10 cellular contexts compared by ENCODE assay signal in genomic region chr5:145854651-145855258, GRCh38. TPM values are rescaled to one million over a fixed set of nuclear protein-coding genes. Genes with fewer than 3 reads are reported as not detected.
DNase-seq lines count a peak whose midpoint lies in the region; ATAC-seq, FAIRE-seq and TF ChIP-seq lines count a peak whose summit lies in the region.
"Had no signal": no experiment of that assay in that cellular context is flagged by ENCODE, and none has a peak within 500 bp of the region (broad histone marks: within the 10 kb centered on the region; RNA-seq: fewer than 3 reads in every experiment).

No MANE protein-coding gene starts in this region.

- TF ChIP-seq RAD21 in SK-N-SH (IDR thresholded peaks at IDR 0.05; ENCODE audit: low read length): no peak

- H3K4me1 ChIP-seq in left ventricle myocardium inferior (peaks cover 19% of the 10 kb centered on the region), SK-N-SH (ENCODE audit: control insufficient read depth in 1 of 2, insufficient read depth in 2 of 2, low read depth in 1 of 2, low read length in 1 of 2) (peaks cover 0 to 16% of the 10 kb centered on the region in 2 experiments; a peak in 3 of 4 replicates), foreskin keratinocyte (peaks cover 25% of the 10 kb centered on the region)

- H2AFZ ChIP-seq in SK-N-SH (ENCODE audit: low read depth): peak overlapping the region; percentile 68; the same call in 1 of the 2 replicates

- H3K9ac ChIP-seq in SK-N-SH: no peak overlapping the region

- peak; percentile 14 for ATAC-seq in Right ventricle myocardium inferior
- peak; percentile 86 for ATAC-seq in foreskin keratinocyte
- no peak for ATAC-seq in GM21619 (IDR thresholded peaks at IDR 0.05; ENCODE audit: unreplicated experiment)
- ATAC-seq in activated CD4-positive, alpha-beta T cell treated with anti-CD3 and anti-CD28 coated beads for 36 hours: no peak

- no peak for TF ChIP-seq CTCF in left ventricle myocardium inferior (IDR thresholded peaks at IDR 0.05; ENCODE audit: borderline replicate concordance)
- TF ChIP-seq CTCF in SK-N-SH (IDR thresholded peaks at IDR 0.05): no peak
- TF ChIP-seq CTCF in foreskin keratinocyte (conservative IDR thresholded peaks at IDR 0.05): no peak

- H3K79me2 ChIP-seq in SK-N-SH (ENCODE audit: insufficient read depth): no peaks in the 10 kb centered on the region

- DNase-seq in Right ventricle myocardium inferior (ENCODE audit: missing footprints) (no peak), left ventricle myocardium inferior (no peak), SK-N-SH (no peak), foreskin keratinocyte (peak in 1 of 2 donors; percentile 71), urothelium cell line (ENCODE audit: low spot score) (peak; percentile 59)
- no peak for DNase-seq in activated CD4-positive, alpha-beta T cell treated with anti-CD3 and anti-CD28 coated beads for 36 hours
- no peak for DNase-seq in stimulated activated CD8-positive, alpha-beta memory T cell treated with anti-CD3 and anti-CD28 coated beads, Interleukin-4, amount 100 ng/mL, for 48 hours

- no peak overlapping the region for H3K4me3 Mint-ChIP-seq in activated CD4-positive, alpha-beta T cell treated with anti-CD3 and anti-CD28 coated beads for 36 hours

- H3K36me3 ChIP-seq in left ventricle myocardium inferior (no peaks in the 10 kb centered on the region), SK-N-SH (replicated peaks in 1 of 2; ENCODE audit: control insufficient read depth in 1 of 2, insufficient read depth in 2 of 2, low read length in 1 of 2) (no peaks in the 10 kb centered on the region)

- peaks cover 4% of the 10 kb centered on the region for H3F3A ChIP-seq in SK-N-SH (replicated peaks; ENCODE audit: insufficient read depth)

- CTCF ChIA-PET in SK-N-SH (lab: Yijun Ruan, JAX): interaction anchor here (1.1 kb wide), 1 partner anchor 19 kb away, joined by 3 read pairs; no protein-coding TSS in a partner anchor
- CTCF ChIA-PET in activated CD4-positive, alpha-beta T cell treated with anti-CD3 and anti-CD28 coated beads for 36 hours (lab: Charles Lee): interaction anchor here (0.9 to 1.1 kb wide), 2 partner anchors 43 to 173 kb away, joined by 3 read pairs; no protein-coding TSS in a partner anchor

- H3K4me3 ChIP-seq in left ventricle myocardium inferior (no peak overlapping the region), SK-N-SH (ENCODE audit: low read depth in 2 of 2, low read length in 1 of 2) (no peak overlapping the region)

- peaks cover 4% of the 10 kb centered on the region for H3K4me1 Mint-ChIP-seq in activated CD4-positive, alpha-beta T cell treated with anti-CD3 and anti-CD28 coated beads for 36 hours

- no peak for FAIRE-seq in urothelium cell line (lab: Jason Lieb, UNC)

- intact Hi-C loops in Right ventricle myocardium inferior (cut with DNase I): no loop called here
- intact Hi-C loops in left ventricle myocardium inferior (cut with micrococcal nuclease): no loop called here
- intact Hi-C loops in activated CD4-positive, alpha-beta T cell treated with anti-CD3 and anti-CD28 coated beads for 36 hours (cut with DNase I, micrococcal nuclease): loop anchor here in 1 of 2 experiments (10.0 kb wide), 1 partner anchor 190 kb away; no protein-coding TSS in a partner anchor

- H3K27me3 ChIP-seq in left ventricle myocardium inferior (ENCODE audit: low read depth): no peaks in the 10 kb centered on the region
- no peaks in the 10 kb centered on the region for H3K27me3 ChIP-seq in SK-N-SH (ENCODE audit: insufficient read depth)
- H3K27me3 ChIP-seq in foreskin keratinocyte: no peaks in the 10 kb centered on the region

- H3K4me2 ChIP-seq in SK-N-SH: peak overlapping the region; percentile 28; the same call in 1 of the 2 replicates

- no peaks in the 10 kb centered on the region for H3K9me2 ChIP-seq in SK-N-SH

- H3K9me3 ChIP-seq in left ventricle myocardium inferior (replicated peaks) (no peaks in the 10 kb centered on the region), SK-N-SH (no peaks in the 10 kb centered on the region)

- no peaks in the 10 kb centered on the region for H3K9me3 Mint-ChIP-seq in activated CD4-positive, alpha-beta T cell treated with anti-CD3 and anti-CD28 coated beads for 36 hours (ENCODE audit: low read depth)

- 60% methylated on average over 2 of the region's 2 CpGs for WGBS in SK-N-SH (ENCODE audit: low lambda C conversion rate)

- no peak overlapping the region for H3K27ac Mint-ChIP-seq in activated CD4-positive, alpha-beta T cell treated with anti-CD3 and anti-CD28 coated beads for 36 hours

- H3K36me3 Mint-ChIP-seq in activated CD4-positive, alpha-beta T cell treated with anti-CD3 and anti-CD28 coated beads for 36 hours (ENCODE audit: low read depth): no peaks in the 10 kb centered on the region

- TF ChIP-seq EP300 in SK-N-SH (IDR thresholded peaks at IDR 0.05; ENCODE audit: borderline replicate concordance in 1 of 2, low read depth in 1 of 2, low read length in 1 of 2): no peak

- POLR2A ChIA-PET in SK-N-SH (lab: Yijun Ruan, JAX): no interaction called here
- POLR2A ChIA-PET in activated CD4-positive, alpha-beta T cell treated with anti-CD3 and anti-CD28 coated beads for 36 hours (lab: Charles Lee): no interaction called here

- H4K20me1 ChIP-seq in SK-N-SH (ENCODE audit: insufficient read depth): no peaks in the 10 kb centered on the region

- H3K27me3 Mint-ChIP-seq in activated CD4-positive, alpha-beta T cell treated with anti-CD3 and anti-CD28 coated beads for 36 hours: peaks cover 3% of the 10 kb centered on the region

- H3K27ac ChIP-seq in left ventricle myocardium inferior (replicated peaks) (no peak overlapping the region), SK-N-SH (ENCODE audit: low read depth in 2 of 2, low read length in 1 of 2) (peak overlapping the region in 1 of 2 experiments; percentile 42; a peak in 2 of 4 replicates), foreskin keratinocyte (no peak overlapping the region)
- H3K27ac ChIP-seq: epithelial cell of prostate had no signal

TF ChIP-seq in SK-N-SH, 30 proteins besides CTCF, POLR2A, EP300 and RAD21:
- peak; percentile 84 for TF ChIP-seq FOSL2 (IDR thresholded peaks at IDR 0.05; ENCODE audit: borderline replicate concordance, low read depth)
- no peak for TF ChIP-seq SIN3A (IDR thresholded peaks at IDR 0.05; ENCODE audit: borderline replicate concordance, low read depth, low read length)
- TF ChIP-seq RCOR1 (IDR thresholded peaks at IDR 0.05; ENCODE audit: low read length): no peak
- no peak for TF ChIP-seq IRF3 (IDR thresholded peaks at IDR 0.05; ENCODE audit: low read depth, low read length)
- TF ChIP-seq, protein P1, sequence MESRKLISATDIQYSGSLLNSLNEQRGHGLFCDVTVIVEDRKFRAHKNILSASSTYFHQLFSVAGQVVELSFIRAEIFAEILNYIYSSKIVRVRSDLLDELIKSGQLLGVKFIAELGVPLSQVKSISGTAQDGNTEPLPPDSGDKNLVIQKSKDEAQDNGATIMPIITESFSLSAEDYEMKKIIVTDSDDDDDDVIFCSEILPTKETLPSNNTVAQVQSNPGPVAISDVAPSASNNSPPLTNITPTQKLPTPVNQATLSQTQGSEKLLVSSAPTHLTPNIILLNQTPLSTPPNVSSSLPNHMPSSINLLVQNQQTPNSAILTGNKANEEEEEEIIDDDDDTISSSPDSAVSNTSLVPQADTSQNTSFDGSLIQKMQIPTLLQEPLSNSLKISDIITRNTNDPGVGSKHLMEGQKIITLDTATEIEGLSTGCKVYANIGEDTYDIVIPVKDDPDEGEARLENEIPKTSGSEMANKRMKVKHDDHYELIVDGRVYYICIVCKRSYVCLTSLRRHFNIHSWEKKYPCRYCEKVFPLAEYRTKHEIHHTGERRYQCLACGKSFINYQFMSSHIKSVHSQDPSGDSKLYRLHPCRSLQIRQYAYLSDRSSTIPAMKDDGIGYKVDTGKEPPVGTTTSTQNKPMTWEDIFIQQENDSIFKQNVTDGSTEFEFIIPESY (IDR thresholded peaks at IDR 0.05; ENCODE audit: borderline replicate concordance, low read depth): no peak
- TF ChIP-seq GATA2 (CRISPR knock-in tag; IDR thresholded peaks at IDR 0.05): no peak
- TF ChIP-seq NFIC (IDR thresholded peaks at IDR 0.05; ENCODE audit: borderline replicate concordance): no peak; the same call in 1 of the 2 replicates
- TF ChIP-seq FOXM1 (IDR thresholded peaks at IDR 0.05; ENCODE audit: low read depth): no peak
- TF ChIP-seq NRF1 (IDR thresholded peaks at IDR 0.05; ENCODE audit: low read depth, low read length): no peak
- peak; percentile 69 for TF ChIP-seq JUND (IDR thresholded peaks at IDR 0.05)
- peak; percentile 45; the same call in 1 of the 2 replicates for TF ChIP-seq TCF12 (IDR thresholded peaks at IDR 0.05)
- TF ChIP-seq YY1 (IDR thresholded peaks at IDR 0.05; ENCODE audit: low read depth): no peak
- no peak for TF ChIP-seq FOXJ3 (CRISPR knock-in tag; IDR thresholded peaks at IDR 0.05)

RNA-seq across cellular contexts. Expression of gene GRXCR2, which starts 18.1 kb away (rescaled TPM):
- total RNA-seq in Right ventricle myocardium inferior: 5.5 TPM
- 1.1 TPM for total RNA-seq in left ventricle myocardium inferior
- not detected in 2 replicates for polyA plus RNA-seq in SK-N-SH (2012; rRNA removed)
- not detected in 2 replicates for polyA plus RNA-seq in SK-N-SH (2012; cell fraction: cytosol; rRNA removed)
- not detected in 2 replicates for polyA plus RNA-seq in SK-N-SH (2012; cell fraction: nucleus; rRNA removed)
- not detected in 2 replicates for total RNA-seq in foreskin keratinocyte
- not detected in 2 replicates for polyA plus RNA-seq in foreskin keratinocyte
- not detected for total RNA-seq in activated CD4-positive, alpha-beta T cell treated with anti-CD3 and anti-CD28 coated beads for 36 hours
- total RNA-seq: temporal lobe had no signal

RNA-seq across cellular contexts. Expression of gene PRELID2, which starts 19.6 kb away (rescaled TPM):
- total RNA-seq in Right ventricle myocardium inferior: 33.2 TPM
- total RNA-seq in left ventricle myocardium inferior: 12.2 TPM
- polyA plus RNA-seq in SK-N-SH (2012; rRNA removed): 3.8 and 5.3 TPM in 2 replicates
- 5.6 and 6.8 TPM in 2 replicates for polyA plus RNA-seq in SK-N-SH (2012; cell fraction: cytosol; rRNA removed)
- polyA plus RNA-seq in SK-N-SH (2012; cell fraction: nucleus; rRNA removed): 2.6 and 3.1 TPM in 2 replicates
- 9.2 and 11.2 TPM in 2 replicates for total RNA-seq in foreskin keratinocyte
- 5.3 and 6.8 TPM in 2 replicates for polyA plus RNA-seq in foreskin keratinocyte
- 1 to 10 TPM; 3.2 to 3.3 TPM for total RNA-seq in activated CD4-positive, alpha-beta T cell treated with anti-CD3 and anti-CD28 coated beads for 36 hours

Comparison
In these comparisons a context has a peak if more than half of its experiments do, and no peak if none do; other contexts are left out.
1. ATAC-seq: peak in Right ventricle myocardium inferior (single experiment) and foreskin keratinocyte (single experiment); none in GM21619 (single experiment) and activated CD4-positive, alpha-beta T cell treated with anti-CD3 and anti-CD28 coated beads for 36 hours (single experiment).